1 cellular context compared by ENCODE assay signal in the genomic region with DNA sequence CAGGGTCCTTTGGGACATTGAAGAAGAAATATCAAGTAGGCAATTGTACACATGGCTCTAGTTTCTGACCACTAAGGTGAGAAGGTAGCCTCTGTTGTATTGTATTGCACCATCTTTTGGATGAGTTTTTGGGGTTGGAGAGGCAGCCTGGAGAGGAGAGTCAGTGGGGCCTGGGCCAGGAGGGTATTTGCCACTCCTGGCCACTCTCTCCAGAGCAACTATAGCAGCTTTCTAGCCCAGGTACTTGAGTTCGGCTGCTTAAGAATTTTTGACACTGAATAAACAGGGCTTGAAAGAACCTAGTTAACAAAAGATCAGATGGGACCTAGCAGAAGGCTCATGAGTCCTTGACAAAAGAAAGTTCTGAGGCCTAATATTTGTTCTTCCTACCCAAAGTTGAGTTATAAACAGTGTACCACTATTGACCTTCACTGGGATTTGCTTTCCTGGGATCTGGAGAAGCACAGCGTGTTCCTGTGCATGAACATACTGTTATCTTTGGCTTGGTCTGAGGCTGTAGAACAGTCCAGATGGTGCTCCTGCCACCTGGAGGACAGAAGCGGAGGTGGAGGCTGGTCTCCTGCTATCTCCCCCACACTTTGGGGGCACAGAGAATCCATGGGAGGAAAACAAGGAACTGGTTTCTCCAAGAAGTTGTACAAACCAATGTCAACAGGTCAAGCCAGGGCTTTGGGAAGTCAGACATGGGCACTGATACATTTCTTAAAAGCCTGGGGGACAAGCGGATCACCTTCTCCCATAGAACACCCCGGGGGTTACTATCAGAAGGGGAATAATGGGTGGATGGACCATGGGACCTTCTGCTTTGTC.
TF ChIP-seq lines count a peak whose summit lies in the region.

No MANE protein-coding gene starts in this region.

TF ChIP-seq in WTC11, 78 proteins besides CTCF, POLR2A, EP300 and RAD21 (continued from another document):
- TF ChIP-seq, protein P1, sequence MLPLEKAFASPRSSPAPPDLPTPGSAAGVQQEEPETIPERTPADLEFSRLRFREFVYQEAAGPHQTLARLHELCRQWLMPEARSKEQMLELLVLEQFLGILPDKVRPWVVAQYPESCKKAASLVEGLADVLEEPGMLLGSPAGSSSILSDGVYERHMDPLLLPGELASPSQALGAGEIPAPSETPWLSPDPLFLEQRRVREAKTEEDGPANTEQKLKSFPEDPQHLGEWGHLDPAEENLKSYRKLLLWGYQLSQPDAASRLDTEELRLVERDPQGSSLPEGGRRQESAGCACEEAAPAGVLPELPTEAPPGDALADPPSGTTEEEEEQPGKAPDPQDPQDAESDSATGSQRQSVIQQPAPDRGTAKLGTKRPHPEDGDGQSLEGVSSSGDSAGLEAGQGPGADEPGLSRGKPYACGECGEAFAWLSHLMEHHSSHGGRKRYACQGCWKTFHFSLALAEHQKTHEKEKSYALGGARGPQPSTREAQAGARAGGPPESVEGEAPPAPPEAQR (CRISPR knock-in tag; IDR thresholded peaks at IDR 0.05) = no peak
- TF ChIP-seq, protein P2, sequence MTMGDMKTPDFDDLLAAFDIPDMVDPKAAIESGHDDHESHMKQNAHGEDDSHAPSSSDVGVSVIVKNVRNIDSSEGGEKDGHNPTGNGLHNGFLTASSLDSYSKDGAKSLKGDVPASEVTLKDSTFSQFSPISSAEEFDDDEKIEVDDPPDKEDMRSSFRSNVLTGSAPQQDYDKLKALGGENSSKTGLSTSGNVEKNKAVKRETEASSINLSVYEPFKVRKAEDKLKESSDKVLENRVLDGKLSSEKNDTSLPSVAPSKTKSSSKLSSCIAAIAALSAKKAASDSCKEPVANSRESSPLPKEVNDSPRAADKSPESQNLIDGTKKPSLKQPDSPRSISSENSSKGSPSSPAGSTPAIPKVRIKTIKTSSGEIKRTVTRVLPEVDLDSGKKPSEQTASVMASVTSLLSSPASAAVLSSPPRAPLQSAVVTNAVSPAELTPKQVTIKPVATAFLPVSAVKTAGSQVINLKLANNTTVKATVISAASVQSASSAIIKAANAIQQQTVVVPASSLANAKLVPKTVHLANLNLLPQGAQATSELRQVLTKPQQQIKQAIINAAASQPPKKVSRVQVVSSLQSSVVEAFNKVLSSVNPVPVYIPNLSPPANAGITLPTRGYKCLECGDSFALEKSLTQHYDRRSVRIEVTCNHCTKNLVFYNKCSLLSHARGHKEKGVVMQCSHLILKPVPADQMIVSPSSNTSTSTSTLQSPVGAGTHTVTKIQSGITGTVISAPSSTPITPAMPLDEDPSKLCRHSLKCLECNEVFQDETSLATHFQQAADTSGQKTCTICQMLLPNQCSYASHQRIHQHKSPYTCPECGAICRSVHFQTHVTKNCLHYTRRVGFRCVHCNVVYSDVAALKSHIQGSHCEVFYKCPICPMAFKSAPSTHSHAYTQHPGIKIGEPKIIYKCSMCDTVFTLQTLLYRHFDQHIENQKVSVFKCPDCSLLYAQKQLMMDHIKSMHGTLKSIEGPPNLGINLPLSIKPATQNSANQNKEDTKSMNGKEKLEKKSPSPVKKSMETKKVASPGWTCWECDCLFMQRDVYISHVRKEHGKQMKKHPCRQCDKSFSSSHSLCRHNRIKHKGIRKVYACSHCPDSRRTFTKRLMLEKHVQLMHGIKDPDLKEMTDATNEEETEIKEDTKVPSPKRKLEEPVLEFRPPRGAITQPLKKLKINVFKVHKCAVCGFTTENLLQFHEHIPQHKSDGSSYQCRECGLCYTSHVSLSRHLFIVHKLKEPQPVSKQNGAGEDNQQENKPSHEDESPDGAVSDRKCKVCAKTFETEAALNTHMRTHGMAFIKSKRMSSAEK (CRISPR knock-in tag; IDR thresholded peaks at IDR 0.05; ENCODE audit: borderline replicate concordance) = no peak
- TF ChIP-seq ZNF396 (CRISPR knock-in tag; IDR thresholded peaks at IDR 0.05; ENCODE audit: borderline replicate concordance) (no peak), ELF4 (CRISPR knock-in tag; IDR thresholded peaks at IDR 0.05; ENCODE audit: low read depth) (no peak), RELA (CRISPR knock-in tag; IDR thresholded peaks at IDR 0.05; ENCODE audit: borderline replicate concordance) (no peak), ZBTB21 (CRISPR knock-in tag; IDR thresholded peaks at IDR 0.05; ENCODE audit: borderline replicate concordance) (no peak), ATF1 (CRISPR knock-in tag; IDR thresholded peaks at IDR 0.05) (no peak)
- TF ChIP-seq, protein P3, sequence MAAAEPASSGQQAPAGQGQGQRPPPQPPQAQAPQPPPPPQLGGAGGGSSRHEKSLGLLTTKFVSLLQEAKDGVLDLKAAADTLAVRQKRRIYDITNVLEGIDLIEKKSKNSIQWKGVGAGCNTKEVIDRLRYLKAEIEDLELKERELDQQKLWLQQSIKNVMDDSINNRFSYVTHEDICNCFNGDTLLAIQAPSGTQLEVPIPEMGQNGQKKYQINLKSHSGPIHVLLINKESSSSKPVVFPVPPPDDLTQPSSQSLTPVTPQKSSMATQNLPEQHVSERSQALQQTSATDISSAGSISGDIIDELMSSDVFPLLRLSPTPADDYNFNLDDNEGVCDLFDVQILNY (CRISPR knock-in tag; IDR thresholded peaks at IDR 0.05) = no peak
- TF ChIP-seq, protein P4, sequence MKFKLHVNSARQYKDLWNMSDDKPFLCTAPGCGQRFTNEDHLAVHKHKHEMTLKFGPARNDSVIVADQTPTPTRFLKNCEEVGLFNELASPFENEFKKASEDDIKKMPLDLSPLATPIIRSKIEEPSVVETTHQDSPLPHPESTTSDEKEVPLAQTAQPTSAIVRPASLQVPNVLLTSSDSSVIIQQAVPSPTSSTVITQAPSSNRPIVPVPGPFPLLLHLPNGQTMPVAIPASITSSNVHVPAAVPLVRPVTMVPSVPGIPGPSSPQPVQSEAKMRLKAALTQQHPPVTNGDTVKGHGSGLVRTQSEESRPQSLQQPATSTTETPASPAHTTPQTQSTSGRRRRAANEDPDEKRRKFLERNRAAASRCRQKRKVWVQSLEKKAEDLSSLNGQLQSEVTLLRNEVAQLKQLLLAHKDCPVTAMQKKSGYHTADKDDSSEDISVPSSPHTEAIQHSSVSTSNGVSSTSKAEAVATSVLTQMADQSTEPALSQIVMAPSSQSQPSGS (CRISPR knock-in tag; IDR thresholded peaks at IDR 0.05; ENCODE audit: borderline replicate concordance, low read depth) = no peak
